12 cellular contexts compared by ENCODE assay signal in the genomic region with DNA sequence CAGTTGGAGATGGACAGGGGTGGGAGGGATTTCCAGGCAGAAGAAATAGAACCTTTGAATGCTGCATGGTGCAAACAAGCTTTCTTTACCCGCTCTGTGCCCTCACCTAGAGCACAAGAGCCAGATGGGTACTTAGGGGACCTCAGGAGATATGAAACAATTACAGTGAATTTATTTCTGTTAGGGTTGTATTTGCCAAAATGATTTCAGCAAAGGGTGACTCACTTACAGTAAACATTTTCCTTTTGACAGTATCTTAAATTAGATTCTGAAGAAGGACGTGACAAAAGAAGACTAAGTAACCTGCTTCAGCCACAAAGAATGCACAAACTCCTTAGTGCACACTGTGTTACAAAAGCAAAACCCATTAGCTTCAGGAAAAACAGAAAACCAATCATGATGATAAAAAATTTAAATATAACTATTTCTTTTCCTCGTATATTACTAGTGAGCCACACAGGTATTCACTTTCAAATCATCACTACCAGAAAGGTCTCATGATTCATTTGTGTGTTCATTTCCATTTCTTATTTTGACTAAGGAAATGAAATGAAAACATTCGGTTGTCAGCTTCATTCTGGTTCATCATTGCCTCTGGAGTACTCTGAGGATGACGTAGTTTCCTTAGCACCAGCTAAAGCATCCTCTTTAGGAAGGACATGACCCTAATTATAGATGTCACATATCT.
DNase-seq lines count a peak whose midpoint lies in the region; ATAC-seq lines count a peak whose summit lies in the region.
"Had no signal": no experiment of that assay in that cellular context is flagged by ENCODE, and none has a peak within 500 bp of the region (broad histone marks: within the 10 kb centered on the region; RNA-seq: fewer than 3 reads in every experiment).

No MANE protein-coding gene starts in this region.

- CTCF ChIA-PET in activated CD4-positive, alpha-beta T cell treated with anti-CD3 and anti-CD28 coated beads for 36 hours (lab: Charles Lee) = interaction anchor here (1.2 to 1.5 kb wide), 3 partner anchors 20 to 160 kb away, joined by 3 to 5 read pairs (median 3); no protein-coding TSS in a partner anchor
- CTCF ChIA-PET in activated CD4-positive, alpha-beta T cell treated with anti-CD3 and anti-CD28 coated beads, Interleukin-2, amount 10 ng/mL, durations not matched to agents 7 days and 5 days (lab: Charles Lee) = no interaction called here

- no peaks in the 10 kb centered on the region for H3K9me3 Mint-ChIP-seq in activated CD4-positive, alpha-beta T cell treated with anti-CD3 and anti-CD28 coated beads for 36 hours (ENCODE audit: low read depth)
- H3K9me3 Mint-ChIP-seq in activated CD4-positive, alpha-beta T cell treated with anti-CD3 and anti-CD28 coated beads, Interleukin-2, amount 10 ng/mL, durations not matched to agents 7 days and 5 days = no peaks in the 10 kb centered on the region
- H3K9me3 Mint-ChIP-seq: central memory CD8-positive, alpha-beta T cell had no signal

- H3K27ac Mint-ChIP-seq in activated CD4-positive, alpha-beta T cell treated with anti-CD3 and anti-CD28 coated beads for 36 hours = peak overlapping the region; percentile 52
- H3K27ac Mint-ChIP-seq in activated CD4-positive, alpha-beta T cell treated with anti-CD3 and anti-CD28 coated beads, Interleukin-2, amount 10 ng/mL, durations not matched to agents 7 days and 5 days = no peak overlapping the region

- no peak overlapping the region for H3K4me3 Mint-ChIP-seq in activated CD4-positive, alpha-beta T cell treated with anti-CD3 and anti-CD28 coated beads for 36 hours
- no peak overlapping the region for H3K4me3 Mint-ChIP-seq in activated CD4-positive, alpha-beta T cell treated with anti-CD3 and anti-CD28 coated beads, Interleukin-2, amount 10 ng/mL, durations not matched to agents 7 days and 5 days
- H3K4me3 Mint-ChIP-seq: central memory CD8-positive, alpha-beta T cell had no signal

- peak; percentile 89 for ATAC-seq in activated CD4-positive, alpha-beta T cell treated with anti-CD3 and anti-CD28 coated beads for 36 hours
- ATAC-seq in GM19351 (IDR thresholded peaks at IDR 0.05; ENCODE audit: unreplicated experiment) (peak; percentile 78), HG03060 (IDR thresholded peaks at IDR 0.05; ENCODE audit: low read depth, unreplicated experiment) (peak; percentile 59), GM18498 (IDR thresholded peaks at IDR 0.05; ENCODE audit: unreplicated experiment) (no peak)
- ATAC-seq: mucosa of descending colon had no signal

- no peaks in the 10 kb centered on the region for H3K36me3 Mint-ChIP-seq in activated CD4-positive, alpha-beta T cell treated with anti-CD3 and anti-CD28 coated beads for 36 hours (ENCODE audit: low read depth)
- H3K36me3 Mint-ChIP-seq in activated CD4-positive, alpha-beta T cell treated with anti-CD3 and anti-CD28 coated beads, Interleukin-2, amount 10 ng/mL, durations not matched to agents 7 days and 5 days (ENCODE audit: low read depth) = no peaks in the 10 kb centered on the region

- no peak for DNase-seq in activated CD4-positive, alpha-beta T cell treated with anti-CD3 and anti-CD28 coated beads for 36 hours
- DNase-seq in activated CD4-positive, alpha-beta T cell treated with anti-CD3 and anti-CD28 coated beads, Interleukin-2, amount 10 ng/mL, durations not matched to agents 7 days and 5 days = no peak
- DNase-seq in dermis blood vessel endothelial cell = peak; percentile 17
- DNase-seq in activated effector memory CD4-positive, alpha-beta T cell treated with Interleukin-2 at 50 U/mL for 16 hours = no peak
- no peak for DNase-seq in inferior parietal cortex (ENCODE audit: extremely low spot score)
- DNase-seq: activated CD4-positive, alpha-beta T cell treated with anti-CD3 and anti-CD28 coated beads, Interleukin-2, amount 50 U/mL, for 1 hour; mucosa of descending colon; spleen had no signal

- intact Hi-C loops in activated CD4-positive, alpha-beta T cell treated with anti-CD3 and anti-CD28 coated beads for 36 hours (cut with DNase I, micrococcal nuclease) = loop anchor here (1.0 to 2.0 kb wide), 4 partner anchors 49 to 159 kb away; partner anchors contain the start of genes NHLRC3 (in 1 of the 2) and PROSER1 (in 1 of the 2)

- POLR2A ChIA-PET in activated CD4-positive, alpha-beta T cell treated with anti-CD3 and anti-CD28 coated beads for 36 hours (lab: Charles Lee) = no interaction called here
- POLR2A ChIA-PET in activated CD4-positive, alpha-beta T cell treated with anti-CD3 and anti-CD28 coated beads, Interleukin-2, amount 10 ng/mL, durations not matched to agents 7 days and 5 days (lab: Charles Lee) = no interaction called here

- peaks cover 13% of the 10 kb centered on the region for H3K27me3 Mint-ChIP-seq in activated CD4-positive, alpha-beta T cell treated with anti-CD3 and anti-CD28 coated beads for 36 hours
- peaks cover 2% of the 10 kb centered on the region for H3K27me3 Mint-ChIP-seq in activated CD4-positive, alpha-beta T cell treated with anti-CD3 and anti-CD28 coated beads, Interleukin-2, amount 10 ng/mL, durations not matched to agents 7 days and 5 days

- H3K4me1 Mint-ChIP-seq in activated CD4-positive, alpha-beta T cell treated with anti-CD3 and anti-CD28 coated beads for 36 hours = peaks cover 13% of the 10 kb centered on the region
- no peaks in the 10 kb centered on the region for H3K4me1 Mint-ChIP-seq in activated CD4-positive, alpha-beta T cell treated with anti-CD3 and anti-CD28 coated beads, Interleukin-2, amount 10 ng/mL, durations not matched to agents 7 days and 5 days
- H3K4me1 Mint-ChIP-seq: central memory CD8-positive, alpha-beta T cell had no signal
